Comparison of ENCODE assay signal across 15 cellular contexts in the genomic region with DNA sequence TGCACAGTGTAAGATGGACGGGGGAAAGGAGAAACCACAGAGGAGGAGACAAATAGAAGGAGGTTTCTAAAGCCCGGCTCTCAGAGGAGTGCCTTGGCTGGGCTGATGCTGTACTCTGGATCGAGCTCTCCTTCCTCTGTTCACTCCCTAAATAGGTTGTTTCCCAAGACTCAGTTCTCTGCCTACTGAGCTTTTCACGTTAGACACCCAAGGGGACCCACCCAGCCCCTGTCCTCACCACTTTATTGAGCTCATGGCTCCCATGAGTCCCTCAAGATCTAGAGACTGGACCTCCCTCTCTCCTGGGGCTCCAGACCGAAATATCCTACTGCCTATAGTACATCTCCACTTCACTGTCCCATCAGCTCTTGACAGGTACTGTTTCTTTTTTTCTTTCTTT. TPM values are rescaled to one million over a fixed set of nuclear protein-coding genes. Genes with fewer than 3 reads are reported as not detected.
"Had no signal": no experiment of that assay in that cellular context is flagged by ENCODE, and none has a peak within 500 bp of the region (broad histone marks: within the 10 kb centered on the region; RNA-seq: fewer than 3 reads in every experiment).

No MANE protein-coding gene starts in this region.

- H3K4me3 ChIP-seq: ascending aorta, coronary artery, gastrocnemius medialis, thoracic aorta, upper lobe of right lung had no signal

- H3K27me3 Mint-ChIP-seq: activated CD4-positive, alpha-beta T cell treated with anti-CD3 and anti-CD28 coated beads, Interleukin-2, amount 10 ng/mL, durations not matched to agents 7 days and 5 days had no signal

- H3K4me1 ChIP-seq: ascending aorta, upper lobe of right lung had no signal

- H3K27ac ChIP-seq: ascending aorta, coronary artery, gastrocnemius medialis, thoracic aorta, upper lobe of right lung had no signal

- H3K4me3 Mint-ChIP-seq: activated CD4-positive, alpha-beta T cell treated with anti-CD3 and anti-CD28 coated beads, Interleukin-2, amount 10 ng/mL, durations not matched to agents 7 days and 5 days; activated T-helper 1 cell treated with anti-CD3 and anti-CD28 coated beads, Interleukin-12 subunit alpha, Interleukin-12 subunit beta, Interleukin-2, Interleukin-4 antibody, amounts not matched to agents 30 ng/mL and 10 ng/mL and 1 ng/mL, durations not matched to agents 14 hours and 24 hours and 36 hours; neural crest cell had no signal

- ATAC-seq: gastrocnemius medialis, left lobe of liver, upper lobe of right lung had no signal

- H3K4me1 Mint-ChIP-seq: neural crest cell had no signal

- H3K27ac Mint-ChIP-seq: activated T-helper 1 cell treated with anti-CD3 and anti-CD28 coated beads, Interleukin-12 subunit alpha, Interleukin-12 subunit beta, Interleukin-2, Interleukin-4 antibody, amounts not matched to agents 30 ng/mL and 10 ng/mL and 1 ng/mL, durations not matched to agents 14 hours and 24 hours and 36 hours had no signal

- H3K27me3 ChIP-seq: ascending aorta, gastrocnemius medialis, upper lobe of right lung had no signal

- H3K9me3 ChIP-seq: ascending aorta, gastrocnemius medialis, thoracic aorta, upper lobe of right lung had no signal

- DNase-seq: activated CD4-positive, alpha-beta T cell treated with anti-CD3 and anti-CD28 coated beads, Interleukin-2, amount 10 ng/mL, durations not matched to agents 7 days and 5 days; gastrocnemius medialis; head of caudate nucleus; kidney; midbrain; stimulated activated CD4-positive, alpha-beta T cell treated with anti-CD3 and anti-CD28 coated beads, Interleukin-12 subunit alpha, Interleukin-12 subunit beta, amount 100 ng/mL, for 4 hours; stimulated activated CD4-positive, alpha-beta T cell treated with anti-CD3 and anti-CD28 coated beads, Interleukin-2, amount 100 ng/mL, for 24 hours; T1000; upper lobe of right lung had no signal

- H3K9me3 Mint-ChIP-seq: activated CD4-positive, alpha-beta T cell treated with anti-CD3 and anti-CD28 coated beads, Interleukin-2, amount 10 ng/mL, durations not matched to agents 7 days and 5 days; activated T-helper 1 cell treated with anti-CD3 and anti-CD28 coated beads, Interleukin-12 subunit alpha, Interleukin-12 subunit beta, Interleukin-2, Interleukin-4 antibody, amounts not matched to agents 30 ng/mL and 10 ng/mL and 1 ng/mL, durations not matched to agents 14 hours and 24 hours and 36 hours; neural crest cell had no signal

RNA-seq across cellular contexts. Expression of gene GPR183, which starts 38.1 kb away (rescaled TPM):
- total RNA-seq: neural crest cell had no signal
